9 cellular contexts compared by ENCODE assay signal in the genomic region with DNA sequence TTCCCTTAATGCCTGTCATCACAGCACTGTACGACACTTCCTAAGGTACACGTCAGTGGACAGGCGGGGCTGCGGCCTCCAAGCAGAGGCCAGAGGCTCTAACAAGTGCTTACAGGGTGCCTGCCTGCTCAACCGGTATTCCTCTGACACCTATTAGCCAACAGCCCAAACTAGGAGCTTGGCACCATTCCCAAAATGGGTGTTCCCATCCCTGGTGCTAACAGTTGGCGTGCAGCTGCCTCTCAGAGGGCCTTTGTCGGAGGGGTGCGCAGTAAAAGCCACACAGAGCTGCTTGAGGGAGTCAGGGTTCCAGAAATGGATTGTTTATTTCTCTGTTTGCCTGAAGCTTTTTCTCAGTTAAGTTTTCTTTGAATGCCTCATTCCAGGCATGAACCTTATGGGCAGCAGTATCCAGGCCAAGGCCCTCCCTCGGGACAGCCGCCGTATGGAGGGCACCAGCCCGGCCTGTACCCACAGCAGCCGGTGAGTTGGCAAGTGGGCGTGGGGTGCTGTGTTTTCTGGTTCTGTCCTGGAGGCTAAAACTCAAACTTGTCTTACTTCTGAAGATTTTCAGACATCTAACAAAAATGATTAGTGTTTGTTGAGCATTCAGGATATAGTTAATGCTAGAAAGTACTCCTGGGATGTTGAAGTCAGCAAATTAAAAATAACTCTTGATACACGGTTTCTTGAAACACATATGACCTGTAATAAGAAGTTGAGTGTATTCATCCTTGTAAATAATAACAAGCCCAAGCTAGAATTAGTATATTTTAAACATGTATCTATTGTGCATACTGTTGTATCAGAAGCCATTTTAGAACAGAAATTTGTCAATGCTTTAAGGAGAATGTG.
DNase-seq lines count a peak whose midpoint lies in the region; ATAC-seq and TF ChIP-seq lines count a peak whose summit lies in the region.
"Had no signal": no experiment of that assay in that cellular context is flagged by ENCODE, and none has a peak within 500 bp of the region (broad histone marks: within the 10 kb centered on the region; RNA-seq: fewer than 3 reads in every experiment).

No MANE protein-coding gene starts in this region.

- TF ChIP-seq POLR2A in stomach (IDR thresholded peaks at IDR 0.05) (no peak), uterus (IDR thresholded peaks at IDR 0.05) (no peak)

- peaks cover 51% of the 10 kb centered on the region for H3K36me3 Mint-ChIP-seq in effector memory CD8-positive, alpha-beta T cell (ENCODE audit: insufficient read depth)

- DNase-seq in NCI-H1092 treated with DMSO at 0.1 percent for 48 hours (lab: John Stamatoyannopoulos, UW) = peak; percentile 97
- no peak for DNase-seq in RWPE2 (ENCODE audit: low spot score)
- peak; percentile 41 to 77 for DNase-seq in heart right ventricle
- peak; percentile 94 for DNase-seq in stomach
- no peak for DNase-seq in brain microvascular endothelial cell
- no peak for DNase-seq in effector memory CD8-positive, alpha-beta T cell
- DNase-seq in uterus = no peak
- DNase-seq in occipital lobe (lab: John Stamatoyannopoulos, UW) = no peak
- DNase-seq: NCI-H526 treated with DMSO at 0.1 percent for 48 hours had no signal

- no peak overlapping the region for H3K4me3 ChIP-seq in RWPE2 (ENCODE audit: severe bottlenecking)
- peak overlapping the region in 4 of 10 donors; percentile 6 to 22 (median 14) for H3K4me3 ChIP-seq in heart right ventricle
- no peak overlapping the region for H3K4me3 ChIP-seq in stomach
- H3K4me3 ChIP-seq in brain microvascular endothelial cell (ENCODE audit: low read depth, low read length) = no peak overlapping the region
- no peak overlapping the region for H3K4me3 ChIP-seq in uterus

- ATAC-seq in RWPE2 (ENCODE audit: low read depth) (peak; percentile 98), heart right ventricle (peak; percentile 65 to 94 (median 86))
- ATAC-seq in effector memory CD8-positive, alpha-beta T cell (replicated peaks) = no peak

- H3K4me1 Mint-ChIP-seq in effector memory CD8-positive, alpha-beta T cell (ENCODE audit: low read depth in 2 of 2) = peaks cover 2 to 9% of the 10 kb centered on the region in 2 donors

- H3K27ac ChIP-seq in RWPE2 (ENCODE audit: poor library complexity, severe bottlenecking) = no peak overlapping the region
- peak overlapping the region in 8 of 10 donors; percentile 34 to 72 (median 59) for H3K27ac ChIP-seq in heart right ventricle
- H3K27ac ChIP-seq in stomach = peak overlapping the region; percentile 56 to 80 (median 62)
- H3K27ac ChIP-seq in brain microvascular endothelial cell = no peak overlapping the region
- H3K27ac ChIP-seq in uterus = peak overlapping the region in 1 of 2 donors; percentile 23

- 42 to 51% methylated on average over 15 of the region's 15 CpGs for WGBS in heart right ventricle, 2 donors
- WGBS in stomach, 5 donors = 26 to 42% (median 34%) methylated on average over 15 of the region's 15 CpGs

- no peaks in the 10 kb centered on the region for H3K9me3 Mint-ChIP-seq in effector memory CD8-positive, alpha-beta T cell

- TF ChIP-seq EP300 in stomach (IDR thresholded peaks at IDR 0.05) = no peak

- H3K27me3 Mint-ChIP-seq in effector memory CD8-positive, alpha-beta T cell = no peaks in the 10 kb centered on the region

- H3K27me3 ChIP-seq in RWPE2 (ENCODE audit: insufficient read depth, poor library complexity, severe bottlenecking) = no peaks in the 10 kb centered on the region
- no peaks in the 10 kb centered on the region for H3K27me3 ChIP-seq in heart right ventricle
- H3K27me3 ChIP-seq in stomach = no peaks in the 10 kb centered on the region
- no peaks in the 10 kb centered on the region for H3K27me3 ChIP-seq in brain microvascular endothelial cell (replicated peaks)
- H3K27me3 ChIP-seq in uterus = no peaks in the 10 kb centered on the region

- H3K27ac Mint-ChIP-seq in effector memory CD8-positive, alpha-beta T cell = no peak overlapping the region

- TF ChIP-seq CTCF in RWPE2 (IDR thresholded peaks at IDR 0.05; ENCODE audit: poor library complexity, severe bottlenecking) (no peak), heart right ventricle (IDR thresholded peaks at IDR 0.05) (no peak), stomach (IDR thresholded peaks at IDR 0.05) (no peak), brain microvascular endothelial cell (IDR thresholded peaks at IDR 0.05; ENCODE audit: low read depth, low read length, missing control alignments) (no peak), uterus (IDR thresholded peaks at IDR 0.05) (no peak)

- H3K9me3 ChIP-seq in RWPE2 (ENCODE audit: severe bottlenecking) = no peaks in the 10 kb centered on the region
- no peaks in the 10 kb centered on the region for H3K9me3 ChIP-seq in heart right ventricle
- no peaks in the 10 kb centered on the region for H3K9me3 ChIP-seq in stomach
- no peaks in the 10 kb centered on the region for H3K9me3 ChIP-seq in uterus

- peaks cover 57% of the 10 kb centered on the region for H3K36me3 ChIP-seq in RWPE2 (ENCODE audit: low read depth)
- H3K36me3 ChIP-seq in heart right ventricle = peaks cover 0 to 97% (median 26%) of the 10 kb centered on the region in 9 donors
- peaks cover 26 to 70% (median 67%) of the 10 kb centered on the region in 4 donors for H3K36me3 ChIP-seq in stomach
- peaks cover 19% of the 10 kb centered on the region for H3K36me3 ChIP-seq in brain microvascular endothelial cell (replicated peaks)
- no peaks in the 10 kb centered on the region for H3K36me3 ChIP-seq in uterus

- in situ Hi-C loops in brain microvascular endothelial cell (cut with HindIII; ENCODE audit: low pct_ligation_motif_present, low sequenced_read_pairs) = no loop called here

- H3K4me1 ChIP-seq in RWPE2 (ENCODE audit: insufficient read depth, poor library complexity, severe bottlenecking) (peaks cover 14% of the 10 kb centered on the region), heart right ventricle (peaks cover 0 to 17% (median 10%) of the 10 kb centered on the region in 9 donors), stomach (peaks cover 6 to 45% (median 22%) of the 10 kb centered on the region in 4 donors), uterus (no peaks in the 10 kb centered on the region)

- intact Hi-C loops in heart right ventricle (cut with DNase I) (loop anchor here in 1 of 10 donors (10.0 kb wide), 1 partner anchor 634 kb away; no protein-coding TSS in a partner anchor), stomach (cut with DNase I; ENCODE audit: low total_unique reads) (no loop called here), uterus (cut with DNase I; ENCODE audit: low total_unique reads) (no loop called here)

- no peak overlapping the region for H3K4me3 Mint-ChIP-seq in effector memory CD8-positive, alpha-beta T cell

Comparison
In these comparisons a context has a peak if more than half of its experiments do, and no peak if none do; other contexts are left out.
1. DNase-seq: peak in NCI-H1092 treated with DMSO at 0.1 percent for 48 hours (single experiment), heart right ventricle (2 of 2) and stomach (single experiment); none in RWPE2 (single experiment), brain microvascular endothelial cell (single experiment), effector memory CD8-positive, alpha-beta T cell (0 of 3), uterus (0 of 2) and occipital lobe (single experiment).
2. H3K27ac ChIP-seq: peak in heart right ventricle (8 of 10) and stomach (5 of 5); none in RWPE2 (single experiment) and brain microvascular endothelial cell (single experiment).